ENCODE assay signal across 8 cellular contexts in genomic region chr4:52376107-52376704, GRCh38.
DNase-seq lines count a peak whose midpoint lies in the region; ATAC-seq, FAIRE-seq and TF ChIP-seq lines count a peak whose summit lies in the region.

No MANE protein-coding gene starts in this region.

- H3K27ac Mint-ChIP-seq in CD4-positive, alpha-beta T cell, result no peak overlapping the region

- intact Hi-C loops in CD4-positive, alpha-beta T cell (cut with DNase I, micrococcal nuclease), result loop anchor here (1.0 to 5.0 kb wide), 3 partner anchors 291 to 1861 kb away; no protein-coding TSS in a partner anchor
- intact Hi-C loops in breast epithelium (cut with DNase I; ENCODE audit: low total_unique reads), result no loop called here
- intact Hi-C loops in lower lobe of right lung (cut with DNase I), result no loop called here

- H3K9me3 Mint-ChIP-seq in CD4-positive, alpha-beta T cell, result no peaks in the 10 kb centered on the region

- H3K9me3 ChIP-seq in CD4-positive, alpha-beta T cell (ENCODE audit: control insufficient read depth, low read length), result no peaks in the 10 kb centered on the region
- H3K9me3 ChIP-seq in breast epithelium (no peaks in the 10 kb centered on the region), lower lobe of right lung (no peaks in the 10 kb centered on the region)

- TF ChIP-seq CTCF in CD4-positive, alpha-beta T cell (IDR thresholded peaks at IDR 0.05), result peak; percentile 65
- TF ChIP-seq CTCF in breast epithelium (IDR thresholded peaks at IDR 0.05) (peak; percentile 58 to 75 (median 69)), lower lobe of right lung (IDR thresholded peaks at IDR 0.05) (peak; percentile 53)

- H3K36me3 Mint-ChIP-seq in CD4-positive, alpha-beta T cell (ENCODE audit: low read depth), result no peaks in the 10 kb centered on the region

- H3K4me3 ChIP-seq in breast epithelium (no peak overlapping the region), lower lobe of right lung (no peak overlapping the region)

- H3K27ac ChIP-seq in CD4-positive, alpha-beta T cell (ENCODE audit: low read depth, low read length), result no peak overlapping the region
- H3K27ac ChIP-seq in breast epithelium, result no peak overlapping the region
- H3K27ac ChIP-seq in lower lobe of right lung, result no peak overlapping the region

- H3K36me3 ChIP-seq in breast epithelium (no peaks in the 10 kb centered on the region), lower lobe of right lung (no peaks in the 10 kb centered on the region)

- ATAC-seq in CD4-positive, alpha-beta T cell (ENCODE audit: poor library complexity), result no peak
- ATAC-seq in lower lobe of right lung (no peak), GM21381 (IDR thresholded peaks at IDR 0.05; ENCODE audit: unreplicated experiment) (no peak)

- FAIRE-seq in GM19239 (lab: Jason Lieb, UNC), result peak; percentile 75

- no peak overlapping the region for H3K4me3 Mint-ChIP-seq in CD4-positive, alpha-beta T cell

- H3K4me1 ChIP-seq in breast epithelium, result no peaks in the 10 kb centered on the region
- H3K4me1 ChIP-seq in lower lobe of right lung, result no peaks in the 10 kb centered on the region

- peaks cover 39% of the 10 kb centered on the region for H3K27me3 Mint-ChIP-seq in CD4-positive, alpha-beta T cell

- no peaks in the 10 kb centered on the region for H3K27me3 ChIP-seq in CD4-positive, alpha-beta T cell (ENCODE audit: control insufficient read depth, insufficient read depth, low read length)
- H3K27me3 ChIP-seq in breast epithelium (no peaks in the 10 kb centered on the region), lower lobe of right lung (ENCODE audit: low read depth) (no peaks in the 10 kb centered on the region)

- DNase-seq in CD4-positive, alpha-beta T cell, result no peak
- DNase-seq in GM19239 (ENCODE audit: insufficient read length, low spot score) (no peak), NCI-H69 (lab: John Stamatoyannopoulos, UW) (peak; percentile 58), breast epithelium (ENCODE audit: low spot score in 2 of 2) (no peak), lower lobe of right lung (no peak), ureter (ENCODE audit: low spot score) (no peak)
- no peak for DNase-seq in activated CD4-positive, CD25-positive, alpha-beta regulatory T cell (lab: John Stamatoyannopoulos, UW)

- no peak for TF ChIP-seq POLR2A in breast epithelium (IDR thresholded peaks at IDR 0.05)

- POLR2A ChIA-PET in CD4-positive, alpha-beta T cell (lab: Charles Lee), result no interaction called here

- H3K4me1 Mint-ChIP-seq in CD4-positive, alpha-beta T cell (ENCODE audit: low read depth), result no peaks in the 10 kb centered on the region

- CTCF ChIA-PET in CD4-positive, alpha-beta T cell (lab: Charles Lee), result interaction anchor here (0.6 to 1.3 kb wide), 3 partner anchors 282 to 1858 kb away, joined by 3 to 4 read pairs (median 4); no protein-coding TSS in a partner anchor

Comparison
In these comparisons a context has a peak if more than half of its experiments do, and no peak if none do; other contexts are left out.
1. intact Hi-C loops: an anchor here in CD4-positive, alpha-beta T cell (1.0 to 5.0 kb wide); none called in breast epithelium and lower lobe of right lung.